Comparison of ENCODE assay signal across 8 cellular contexts in the genomic region with DNA sequence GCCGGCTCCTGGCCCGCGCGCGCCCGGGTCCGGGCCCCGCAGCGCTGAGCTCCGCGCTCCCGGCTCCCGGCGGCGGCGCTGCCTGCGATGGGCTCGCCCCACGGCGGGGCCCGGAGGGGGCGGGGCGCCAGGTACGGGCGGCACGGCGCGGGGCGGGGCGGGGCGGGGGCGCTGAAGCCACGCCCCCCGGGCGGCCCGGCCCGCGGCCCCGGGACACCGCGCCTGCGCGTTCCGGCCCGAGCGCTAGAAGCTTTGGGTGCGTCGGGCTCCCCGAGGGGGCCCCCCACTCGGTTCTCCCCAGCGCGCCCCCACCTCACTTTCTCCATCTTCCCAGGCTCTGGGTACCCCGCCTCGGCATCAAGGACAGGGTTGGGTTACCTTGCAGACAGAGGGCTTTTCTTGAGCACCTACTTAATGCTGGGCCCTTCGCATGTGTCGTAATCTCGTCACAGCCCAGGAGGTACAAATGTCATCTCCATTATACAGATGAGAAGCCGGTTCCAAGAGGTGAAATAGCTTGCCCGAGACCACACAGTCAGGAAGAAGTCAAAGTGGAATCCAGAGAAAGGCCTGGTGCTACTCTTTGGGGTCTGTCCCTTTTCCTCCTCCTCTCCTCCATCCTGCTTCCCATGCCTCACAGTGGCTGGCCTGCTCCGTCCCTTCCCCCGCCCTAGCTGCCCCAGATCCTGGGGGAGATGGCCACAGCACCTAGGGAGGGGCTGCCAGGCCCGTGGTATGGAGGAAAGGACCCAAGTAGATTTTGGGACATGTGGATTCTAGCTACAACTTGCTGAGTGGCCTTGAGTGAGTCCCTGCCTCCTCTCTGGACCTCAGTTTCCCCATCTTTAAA. TPM values are rescaled to one million over a fixed set of nuclear protein-coding genes. Genes with fewer than 3 reads are reported as not detected.
A peak's percentile ranks its signal among the peaks of the same experiment; 100 is the strongest.
DNase-seq lines count a peak whose midpoint lies in the region; ATAC-seq and TF ChIP-seq lines count a peak whose summit lies in the region.

No MANE protein-coding gene starts in this region.

- no peaks in the 10 kb centered on the region for H3K36me3 Mint-ChIP-seq in CD8-positive, alpha-beta memory T cell

- peak overlapping the region; percentile 73 for H3K4me2 ChIP-seq in PC-9

- POLR2A ChIA-PET in CD8-positive, alpha-beta memory T cell (lab: Charles Lee), result no interaction called here
- POLR2A ChIA-PET in PC-9 (lab: Charles Lee; ENCODE audit: unreplicated experiment), result interaction anchor here (0.7 kb wide), 2 partner anchors 12 to 28 kb away, joined by 3 to 7 read pairs; no protein-coding TSS in a partner anchor

- TF ChIP-seq CTCF in PC-9 (conservative IDR thresholded peaks at IDR 0.05), result no peak

- BruUV-seq in PC-9 (replicated peaks; lab: Mats Ljungman, UMichigan), result no TSS peak

- H3K4me1 ChIP-seq in CD8-positive, alpha-beta memory T cell (ENCODE audit: insufficient read depth, low read length), result no peaks in the 10 kb centered on the region
- peaks cover 37% of the 10 kb centered on the region for H3K4me1 ChIP-seq in PC-9 (replicated peaks; ENCODE audit: insufficient read depth)
- no peaks in the 10 kb centered on the region for H3K4me1 ChIP-seq in adipocyte (ENCODE audit: control insufficient read depth, insufficient read depth, low read length)

- H3K4me3 Mint-ChIP-seq in CD8-positive, alpha-beta memory T cell, result peak overlapping the region in 6 of 7 donors; percentile 47 to 79 (median 56)

- no peaks in the 10 kb centered on the region for H3K27me3 ChIP-seq in CD8-positive, alpha-beta memory T cell (ENCODE audit: insufficient read depth, low read length, poor library complexity, severe bottlenecking)
- H3K27me3 ChIP-seq in PC-9 (ENCODE audit: insufficient read depth, low read depth) (no peaks in the 10 kb centered on the region), adipocyte (replicated peaks; ENCODE audit: control insufficient read depth, insufficient read depth, low read length) (peaks cover 32% of the 10 kb centered on the region)

- intact Hi-C loops in PC-9 (cut with micrococcal nuclease; ENCODE audit: unreplicated experiment), result no loop called here

- CTCF ChIA-PET in CD8-positive, alpha-beta memory T cell (lab: Charles Lee), result no interaction called here
- CTCF ChIA-PET in PC-9 (lab: Charles Lee), result interaction anchor here (0.6 kb wide), 1 partner anchor 32 kb away, joined by 7 read pairs; no protein-coding TSS in a partner anchor

- H3K9me3 ChIP-seq in CD8-positive, alpha-beta memory T cell (ENCODE audit: low read length), result no peaks in the 10 kb centered on the region
- no peaks in the 10 kb centered on the region for H3K9me3 ChIP-seq in PC-9 (ENCODE audit: insufficient read depth, low read depth)
- H3K9me3 ChIP-seq in adipocyte (ENCODE audit: control insufficient read depth, low read length), result no peaks in the 10 kb centered on the region

- peak in 2 of 5 donors; percentile 7 to 14 for DNase-seq in CD8-positive, alpha-beta memory T cell
- peak in 1 of 2 experiments; percentile 66 for DNase-seq in PC-9
- peak; percentile 45 for DNase-seq in adipocyte (ENCODE audit: low read depth)
- DNase-seq in left kidney (ENCODE audit: low read depth, low spot score), result peak; percentile 70
- DNase-seq in stimulated activated CD8-positive, alpha-beta memory T cell treated with anti-CD3 and anti-CD28 coated beads, Interleukin-15, amount 100 ng/mL, for 48 hours (ENCODE audit: low read depth in 2 of 2), result peak; percentile 30 to 31
- DNase-seq in cortex of kidney (lab: John Stamatoyannopoulos, UW), result no peak
- DNase-seq in NCI-H187 (lab: John Stamatoyannopoulos, UW), result no peak

- no peak overlapping the region for H3K4me3 ChIP-seq in CD8-positive, alpha-beta memory T cell (ENCODE audit: low read length)
- peak overlapping the region; percentile 46; the same call in 1 of the 2 replicates for H3K4me3 ChIP-seq in PC-9
- no peak overlapping the region for H3K4me3 ChIP-seq in adipocyte (ENCODE audit: low read length)

- no peak overlapping the region for H3K9ac ChIP-seq in adipocyte (ENCODE audit: low read length)

- ATAC-seq in HG03442 (IDR thresholded peaks at IDR 0.05; ENCODE audit: unreplicated experiment), result no peak

- no peak overlapping the region for H3K27ac ChIP-seq in CD8-positive, alpha-beta memory T cell (ENCODE audit: low read depth, low read length)
- no peak overlapping the region; the same call in 1 of the 2 replicates for H3K27ac ChIP-seq in PC-9

- H3K27me3 Mint-ChIP-seq in CD8-positive, alpha-beta memory T cell, result peaks cover 19 to 38% of the 10 kb centered on the region in 2 donors

- H4K20me1 ChIP-seq in PC-9 (ENCODE audit: insufficient read depth), result no peaks in the 10 kb centered on the region

- H2AFZ ChIP-seq in PC-9, result no peak overlapping the region

- 0 out of 2 replicates have a peak, but pooled peaks cover 5% of the 10 kb centered on the region for H3K79me2 ChIP-seq in PC-9 (ENCODE audit: low read depth)

- peaks cover 5 to 13% (median 6%) of the 10 kb centered on the region in 3 donors for H3K4me1 Mint-ChIP-seq in CD8-positive, alpha-beta memory T cell

- H3K36me3 ChIP-seq in CD8-positive, alpha-beta memory T cell (ENCODE audit: insufficient read depth, low read length), result no peaks in the 10 kb centered on the region
- H3K36me3 ChIP-seq in PC-9 (ENCODE audit: low read depth) (no peaks in the 10 kb centered on the region), adipocyte (ENCODE audit: control insufficient read depth, insufficient read depth, low read length, severe bottlenecking) (no peaks in the 10 kb centered on the region)

- no peaks in the 10 kb centered on the region for H3K9me2 ChIP-seq in PC-9 (ENCODE audit: insufficient read depth)

- H3K9me3 Mint-ChIP-seq in CD8-positive, alpha-beta memory T cell, result no peaks in the 10 kb centered on the region

- no peak overlapping the region for H3K27ac Mint-ChIP-seq in CD8-positive, alpha-beta memory T cell

- peaks cover 19% of the 10 kb centered on the region for H3F3A ChIP-seq in PC-9 (ENCODE audit: insufficient read depth, low read depth)

RNA-seq across cellular contexts. Expression of a gene that starts 46.5 kb away (rescaled TPM):
- under 1 TPM; 0.44 to 0.50 TPM for total RNA-seq in CD8-positive, alpha-beta memory T cell
- not detected for polyA plus RNA-seq in CD8-positive, alpha-beta memory T cell
- 22.7 and 30.2 TPM in 2 replicates for total RNA-seq in PC-9 (2021)

Comparison
In these comparisons a context has a peak if more than half of its experiments do, and no peak if none do; other contexts are left out.
1. DNase-seq: peak in adipocyte (single experiment), left kidney (single experiment) and stimulated activated CD8-positive, alpha-beta memory T cell treated with anti-CD3 and anti-CD28 coated beads, Interleukin-15, amount 100 ng/mL, for 48 hours (2 of 2); none in cortex of kidney (single experiment) and NCI-H187 (0 of 2).
2. RNA of a gene that starts 46.5 kb away (total RNA-seq): 22.7 to 30.2 TPM in PC-9; 0.44 to 0.50 TPM in CD8-positive, alpha-beta memory T cell; every median in the first group is over 10 times any median in the second.